Comparison of ENCODE assay signal across 8 cellular contexts in the genomic region with DNA sequence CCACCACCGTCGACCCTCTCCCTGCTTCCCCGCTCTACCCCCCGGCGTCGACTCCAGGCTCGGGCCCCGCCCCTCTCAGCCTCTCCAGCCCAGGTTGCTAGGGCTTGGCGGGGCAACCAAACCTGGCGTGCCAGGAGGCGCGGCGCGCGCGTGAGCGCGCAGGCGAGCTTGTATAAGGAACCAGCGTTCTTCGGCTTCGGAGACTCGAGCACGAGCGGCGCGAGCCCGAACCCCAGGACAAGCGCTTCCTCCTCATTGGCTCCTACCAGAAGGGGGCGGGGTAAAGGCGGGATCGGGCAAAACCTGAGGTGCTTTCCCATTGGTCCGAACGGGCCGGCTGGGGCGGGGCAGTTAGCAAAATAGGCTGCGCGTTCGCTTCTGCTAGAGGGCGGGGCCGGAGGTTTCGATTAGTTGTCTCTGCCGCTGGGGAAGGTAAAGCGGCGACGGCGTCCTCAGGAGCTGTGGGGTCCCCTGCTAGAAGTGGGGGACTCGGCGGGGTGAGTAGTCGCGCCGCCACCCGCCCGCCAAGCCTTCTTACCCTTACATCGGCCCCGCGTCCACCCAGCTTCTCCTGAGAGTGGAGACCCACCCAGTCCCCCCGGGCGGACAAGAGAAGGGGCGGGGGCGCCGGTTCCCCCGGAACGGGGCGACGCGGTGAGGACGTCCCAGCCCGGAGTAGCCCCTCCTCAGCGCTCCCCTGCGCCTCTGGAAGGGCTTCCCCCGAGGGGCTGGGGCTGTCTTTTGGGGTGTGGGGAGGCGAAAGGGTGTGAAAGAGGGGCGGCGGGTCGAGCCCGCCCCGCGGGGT. TPM values are rescaled to one million over a fixed set of nuclear protein-coding genes. Genes with fewer than 3 reads are reported as not detected.
DNase-seq lines count a peak whose midpoint lies in the region; ATAC-seq and TF ChIP-seq lines count a peak whose summit lies in the region.

A gene (plus strand): TSS at position 410 of the 805 bp plus-strand sequence. CDS start 81,489 bp downstream, outside the sequence.

- H4K20me1 ChIP-seq in SK-N-SH (ENCODE audit: insufficient read depth): no peaks in the 10 kb centered on the region

- no peaks in the 10 kb centered on the region for H3K36me3 ChIP-seq in SK-N-SH (replicated peaks in 1 of 2; ENCODE audit: control insufficient read depth in 1 of 2, insufficient read depth in 2 of 2, low read length in 1 of 2)
- H3K36me3 ChIP-seq in neutrophil: no peaks in the 10 kb centered on the region
- no peaks in the 10 kb centered on the region for H3K36me3 ChIP-seq in subcutaneous abdominal adipose tissue (ENCODE audit: control insufficient read depth in 5 of 5, insufficient read depth in 5 of 5, low read length in 5 of 5)

- H3K9me2 ChIP-seq in SK-N-SH: no peaks in the 10 kb centered on the region

- TF ChIP-seq CTCF in SK-N-SH (IDR thresholded peaks at IDR 0.05) (no peak), neutrophil (IDR thresholded peaks at IDR 0.05) (no peak)

- peaks cover 10% of the 10 kb centered on the region for H3F3A ChIP-seq in SK-N-SH (replicated peaks; ENCODE audit: insufficient read depth)

- H3K9me3 Mint-ChIP-seq in activated naive CD4-positive, alpha-beta T cell treated with anti-CD3 and anti-CD28 coated beads, Interleukin-2, amount 50 U/mL, for 24 hours: no peaks in the 10 kb centered on the region

- no peaks in the 10 kb centered on the region for H3K9me3 ChIP-seq in SK-N-SH
- H3K9me3 ChIP-seq in neutrophil: no peaks in the 10 kb centered on the region
- H3K9me3 ChIP-seq in subcutaneous abdominal adipose tissue (ENCODE audit: control insufficient read depth in 5 of 5, low read length in 5 of 5): no peaks in the 10 kb centered on the region

- peak within 1 kb of the TSS; percentile 88 for H3K4me3 Mint-ChIP-seq in activated naive CD4-positive, alpha-beta T cell treated with anti-CD3 and anti-CD28 coated beads, Interleukin-2, amount 50 U/mL, for 24 hours

- H3K4me1 ChIP-seq in SK-N-SH (ENCODE audit: control insufficient read depth in 1 of 2, insufficient read depth in 2 of 2, low read depth in 1 of 2, low read length in 1 of 2): peaks cover 3 to 5% of the 10 kb centered on the region in 2 experiments; a peak in 2 of 4 replicates
- peaks cover 23 to 42% of the 10 kb centered on the region in 2 experiments for H3K4me1 ChIP-seq in neutrophil (ENCODE audit: control insufficient read depth in 1 of 2, insufficient read depth in 1 of 2, low read depth in 1 of 2, low read length in 1 of 2)
- peaks cover 0 to 12% (median 7%) of the 10 kb centered on the region in 5 donors for H3K4me1 ChIP-seq in subcutaneous abdominal adipose tissue (ENCODE audit: control insufficient read depth in 5 of 5, insufficient read depth in 5 of 5, low read length in 5 of 5)

- no peaks in the 10 kb centered on the region for H3K36me3 Mint-ChIP-seq in activated naive CD4-positive, alpha-beta T cell treated with anti-CD3 and anti-CD28 coated beads, Interleukin-2, amount 50 U/mL, for 24 hours

- TF ChIP-seq EP300 in SK-N-SH (IDR thresholded peaks at IDR 0.05; ENCODE audit: borderline replicate concordance in 1 of 2, low read depth in 1 of 2, low read length in 1 of 2): no peak

- H3K27me3 ChIP-seq in SK-N-SH (ENCODE audit: insufficient read depth): no peaks in the 10 kb centered on the region; the same call in 1 of the 2 replicates
- H3K27me3 ChIP-seq in neutrophil: no peaks in the 10 kb centered on the region
- peaks cover 0 to 5% (median 2%) of the 10 kb centered on the region in 5 donors for H3K27me3 ChIP-seq in subcutaneous abdominal adipose tissue (ENCODE audit: control insufficient read depth in 5 of 5, insufficient read depth in 4 of 5, low read length in 5 of 5)

- H3K4me1 Mint-ChIP-seq in activated naive CD4-positive, alpha-beta T cell treated with anti-CD3 and anti-CD28 coated beads, Interleukin-2, amount 50 U/mL, for 24 hours: peaks cover 18% of the 10 kb centered on the region

- 25% methylated on average over 39 of the region's 79 CpGs for WGBS in SK-N-SH (ENCODE audit: low lambda C conversion rate)

- no peaks in the 10 kb centered on the region for H3K27me3 Mint-ChIP-seq in activated naive CD4-positive, alpha-beta T cell treated with anti-CD3 and anti-CD28 coated beads, Interleukin-2, amount 50 U/mL, for 24 hours

- CTCF ChIA-PET in SK-N-SH (lab: Yijun Ruan, JAX): interaction anchor here (0.9 to 1.7 kb wide), 4 partner anchors 13 to 473 kb away, joined by 3 to 8 read pairs (median 4); no protein-coding TSS in a partner anchor

- H3K79me2 ChIP-seq in SK-N-SH (ENCODE audit: insufficient read depth): no peaks in the 10 kb centered on the region; the same call in 1 of the 2 replicates

- TF ChIP-seq RAD21 in SK-N-SH (IDR thresholded peaks at IDR 0.05; ENCODE audit: low read length): no peak

- peak; percentile 87 for DNase-seq in GM04504 (ENCODE audit: low read depth)
- peak; percentile 98 for DNase-seq in NCI-H1092 (lab: John Stamatoyannopoulos, UW)
- DNase-seq in SK-N-SH: peak; percentile 93
- peak; percentile 96 for DNase-seq in globus pallidus (ENCODE audit: low spot score)

- peak within 1 kb of the TSS; percentile 80 for H3K4me2 ChIP-seq in SK-N-SH

- peak within 1 kb of the TSS; percentile 80 for H2AFZ ChIP-seq in SK-N-SH (ENCODE audit: low read depth)

- H3K4me3 ChIP-seq in SK-N-SH (ENCODE audit: low read depth in 2 of 2, low read length in 1 of 2): peak within 1 kb of the TSS; percentile 70 to 72
- H3K4me3 ChIP-seq in neutrophil (ENCODE audit: low read depth in 1 of 2, low read length in 1 of 2): peak within 1 kb of the TSS; percentile 69 to 73
- peak within 1 kb of the TSS; percentile 68 to 80 (median 74) for H3K4me3 ChIP-seq in subcutaneous abdominal adipose tissue (ENCODE audit: low read depth in 1 of 5, low read length in 5 of 5)

- H3K27ac ChIP-seq in SK-N-SH (ENCODE audit: low read depth in 2 of 2, low read length in 1 of 2) (peak within 1 kb of the TSS; percentile 53 to 88; a peak in 3 of 4 replicates), neutrophil (peak within 1 kb of the TSS; percentile 87), subcutaneous abdominal adipose tissue (ENCODE audit: low read depth, low read length) (peak within 1 kb of the TSS; percentile 41)

- POLR2A ChIA-PET in SK-N-SH (lab: Yijun Ruan, JAX): interaction anchor here (0.6 to 2.4 kb wide), 5 partner anchors 282 to 450 kb away, joined by 3 to 17 read pairs (median 4); a partner anchor contains a TSS

- peak within 1 kb of the TSS; percentile 41 for H3K27ac Mint-ChIP-seq in activated naive CD4-positive, alpha-beta T cell treated with anti-CD3 and anti-CD28 coated beads, Interleukin-2, amount 50 U/mL, for 24 hours

- H3K9ac ChIP-seq in SK-N-SH (peak within 1 kb of the TSS; percentile 63), subcutaneous abdominal adipose tissue (ENCODE audit: low read length in 5 of 5) (peak within 1 kb of the TSS in 4 of 5 donors; percentile 59 to 76 (median 74))

- ATAC-seq in HG02610 (IDR thresholded peaks at IDR 0.05; ENCODE audit: unreplicated experiment): peak; percentile 92

TF ChIP-seq in SK-N-SH, 30 proteins besides CTCF, POLR2A, EP300 and RAD21:
- TF ChIP-seq MXI1 (IDR thresholded peaks at IDR 0.05; ENCODE audit: low read depth, low read length) (peak; percentile 64; the same call in 1 of the 2 replicates), POLR2AphosphoS5 (IDR thresholded peaks at IDR 0.05; ENCODE audit: low read depth, low read length) (peak; percentile 42; the same call in 1 of the 2 replicates), FOXM1 (IDR thresholded peaks at IDR 0.05; ENCODE audit: low read depth) (no peak), RXRA (IDR thresholded peaks at IDR 0.05; ENCODE audit: borderline replicate concordance, low read depth) (no peak), GABPA (IDR thresholded peaks at IDR 0.05; ENCODE audit: low read depth) (no peak), EZH2phosphoT487 (IDR thresholded peaks at IDR 0.05; ENCODE audit: borderline replicate concordance, low read depth) (no peak), SMC3 (IDR thresholded peaks at IDR 0.05; ENCODE audit: low read depth, low read length) (no peak), TAF1 (IDR thresholded peaks at IDR 0.05; ENCODE audit: borderline replicate concordance, low read depth, low read length) (no peak), CHD2 (IDR thresholded peaks at IDR 0.05; ENCODE audit: low read length, partially characterized antibody) (peak; percentile 63), NRF1 (IDR thresholded peaks at IDR 0.05; ENCODE audit: low read depth, low read length) (peak; percentile 59)
- TF ChIP-seq, protein P1, sequence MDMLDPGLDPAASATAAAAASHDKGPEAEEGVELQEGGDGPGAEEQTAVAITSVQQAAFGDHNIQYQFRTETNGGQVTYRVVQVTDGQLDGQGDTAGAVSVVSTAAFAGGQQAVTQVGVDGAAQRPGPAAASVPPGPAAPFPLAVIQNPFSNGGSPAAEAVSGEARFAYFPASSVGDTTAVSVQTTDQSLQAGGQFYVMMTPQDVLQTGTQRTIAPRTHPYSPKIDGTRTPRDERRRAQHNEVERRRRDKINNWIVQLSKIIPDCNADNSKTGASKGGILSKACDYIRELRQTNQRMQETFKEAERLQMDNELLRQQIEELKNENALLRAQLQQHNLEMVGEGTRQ (IDR thresholded peaks at IDR 0.05; ENCODE audit: borderline replicate concordance, low read depth, low read length): no peak
- TF ChIP-seq, protein P2, sequence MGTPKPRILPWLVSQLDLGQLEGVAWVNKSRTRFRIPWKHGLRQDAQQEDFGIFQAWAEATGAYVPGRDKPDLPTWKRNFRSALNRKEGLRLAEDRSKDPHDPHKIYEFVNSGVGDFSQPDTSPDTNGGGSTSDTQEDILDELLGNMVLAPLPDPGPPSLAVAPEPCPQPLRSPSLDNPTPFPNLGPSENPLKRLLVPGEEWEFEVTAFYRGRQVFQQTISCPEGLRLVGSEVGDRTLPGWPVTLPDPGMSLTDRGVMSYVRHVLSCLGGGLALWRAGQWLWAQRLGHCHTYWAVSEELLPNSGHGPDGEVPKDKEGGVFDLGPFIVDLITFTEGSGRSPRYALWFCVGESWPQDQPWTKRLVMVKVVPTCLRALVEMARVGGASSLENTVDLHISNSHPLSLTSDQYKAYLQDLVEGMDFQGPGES (IDR thresholded peaks at IDR 0.05; ENCODE audit: low read depth, low read length): peak; percentile 38; the same call in 1 of the 2 replicates
- TF ChIP-seq, protein P3, sequence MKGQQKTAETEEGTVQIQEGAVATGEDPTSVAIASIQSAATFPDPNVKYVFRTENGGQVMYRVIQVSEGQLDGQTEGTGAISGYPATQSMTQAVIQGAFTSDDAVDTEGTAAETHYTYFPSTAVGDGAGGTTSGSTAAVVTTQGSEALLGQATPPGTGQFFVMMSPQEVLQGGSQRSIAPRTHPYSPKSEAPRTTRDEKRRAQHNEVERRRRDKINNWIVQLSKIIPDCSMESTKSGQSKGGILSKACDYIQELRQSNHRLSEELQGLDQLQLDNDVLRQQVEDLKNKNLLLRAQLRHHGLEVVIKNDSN (IDR thresholded peaks at IDR 0.05; ENCODE audit: borderline replicate concordance, low read depth): no peak

RNA-seq across cellular contexts. Expression of the gene that starts here (rescaled TPM):
- 1.3 and 1.9 TPM in 2 replicates for polyA plus RNA-seq in SK-N-SH (2012; rRNA removed)
- polyA plus RNA-seq in SK-N-SH (2012; cell fraction: cytosol; rRNA removed): 1.5 and 1.9 TPM in 2 replicates
- polyA plus RNA-seq in SK-N-SH (2012; cell fraction: nucleus; rRNA removed): 2.0 and 3.8 TPM in 2 replicates

Comparison
In these comparisons a context has a peak if more than half of its experiments do, and no peak if none do; other contexts are left out.
1. Peak in every context shown above with its lines: DNase-seq, ATAC-seq, H3K4me3 ChIP-seq and H3K27ac ChIP-seq.